17 cellular contexts compared by ENCODE assay signal in the genomic region with DNA sequence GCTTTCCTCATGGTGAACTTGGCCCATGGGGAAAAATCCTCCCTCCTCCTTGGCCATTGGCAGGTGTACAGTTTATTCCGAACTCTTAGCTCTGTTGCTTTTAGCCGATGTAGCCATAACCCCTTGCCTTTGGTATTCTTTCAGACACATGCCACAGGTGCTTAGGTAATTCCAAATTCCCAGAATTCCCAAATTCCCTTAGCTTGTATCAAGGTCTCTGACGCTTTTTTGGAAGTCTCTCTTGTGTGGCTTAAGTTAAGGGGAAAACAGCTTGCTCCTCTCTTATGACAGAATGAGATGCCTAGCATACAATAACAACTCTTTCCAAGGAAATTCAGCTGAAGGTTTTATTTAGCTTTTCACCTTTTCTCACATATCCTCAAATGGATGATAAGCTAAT.
DNase-seq lines count a peak whose midpoint lies in the region; ATAC-seq, FAIRE-seq and TF ChIP-seq lines count a peak whose summit lies in the region.
"Had no signal": no experiment of that assay in that cellular context is flagged by ENCODE, and none has a peak within 500 bp of the region (broad histone marks: within the 10 kb centered on the region; RNA-seq: fewer than 3 reads in every experiment).

No MANE protein-coding gene starts in this region.

- H4K20me1 ChIP-seq in GM23338 (replicated peaks; ENCODE audit: insufficient read depth), result no peaks in the 10 kb centered on the region
- H4K20me1 ChIP-seq in astrocyte (ENCODE audit: insufficient read depth, low read length), result no peaks in the 10 kb centered on the region
- H4K20me1 ChIP-seq: BLaER1 had no signal

- H3K36me3 Mint-ChIP-seq in GM23338 (ENCODE audit: low read depth) (no peaks in the 10 kb centered on the region), astrocyte (ENCODE audit: low read depth, unreplicated experiment) (no peaks in the 10 kb centered on the region)

- H2AFZ ChIP-seq in GM23338 (no peak overlapping the region), astrocyte (ENCODE audit: low read depth, low read length) (no peak overlapping the region)

- H3K27ac ChIP-seq in GM23338 (ENCODE audit: low read depth), result no peak overlapping the region
- H3K27ac ChIP-seq in astrocyte (ENCODE audit: low read depth, low read length), result no peak overlapping the region
- H3K27ac ChIP-seq in gastroesophageal sphincter, result peak overlapping the region; percentile 58 to 78 (median 70)
- peak overlapping the region; percentile 6 to 53 for H3K27ac ChIP-seq in thoracic aorta
- H3K27ac ChIP-seq: BLaER1 had no signal

- H3K4me1 Mint-ChIP-seq in GM23338, result no peaks in the 10 kb centered on the region
- H3K4me1 Mint-ChIP-seq in astrocyte (ENCODE audit: low read depth, unreplicated experiment), result peaks cover 28% of the 10 kb centered on the region

- no peak for TF ChIP-seq POLR2A in gastroesophageal sphincter (IDR thresholded peaks at IDR 0.05)

- H3K27me3 Mint-ChIP-seq in GM23338 (ENCODE audit: insufficient read depth, low read depth, poor library complexity) (no peaks in the 10 kb centered on the region), astrocyte (ENCODE audit: low read depth, unreplicated experiment) (no peaks in the 10 kb centered on the region)

- H3K9me2 ChIP-seq in GM23338 (ENCODE audit: insufficient read depth), result no peaks in the 10 kb centered on the region

- intact Hi-C loops in head of caudate nucleus (cut with DNase I), result no loop called here

- H3K27ac Mint-ChIP-seq in GM23338, result no peak overlapping the region
- peak overlapping the region; percentile 8 for H3K27ac Mint-ChIP-seq in astrocyte (ENCODE audit: unreplicated experiment)

- DNase-seq in GM23338 (ENCODE audit: low spot score), result peak; percentile 5
- peak; percentile 77 for DNase-seq in astrocyte (ENCODE audit: low read depth)
- DNase-seq in thoracic aorta (ENCODE audit: low spot score), result no peak
- no peak for DNase-seq in head of caudate nucleus
- no peak for DNase-seq in GM19238 (ENCODE audit: insufficient read length, low spot score)
- DNase-seq: 8988T, AML-193, DMS 273 treated with DMSO at 0.1 percent for 48 hours had no signal

- H3K4me3 ChIP-seq in GM23338 (no peak overlapping the region), astrocyte (ENCODE audit: insufficient read depth, low read depth, low read length) (no peak overlapping the region), gastroesophageal sphincter (no peak overlapping the region), thoracic aorta (no peak overlapping the region)
- H3K4me3 ChIP-seq: BLaER1, GM12878, HAP-1 had no signal

- no peak for TF ChIP-seq EP300 in gastroesophageal sphincter (IDR thresholded peaks at IDR 0.05)

- H3F3A ChIP-seq in GM23338 (replicated peaks; ENCODE audit: low read depth), result no peaks in the 10 kb centered on the region

- no peaks in the 10 kb centered on the region for H3K79me2 ChIP-seq in GM23338 (replicated peaks; ENCODE audit: insufficient read depth)
- no peaks in the 10 kb centered on the region for H3K79me2 ChIP-seq in astrocyte (ENCODE audit: insufficient read depth, low read length)

- 23 to 44% methylated on average over 3 of the region's 3 CpGs for WGBS in gastroesophageal sphincter (ENCODE audit: low coverage in 1 of 2), 2 donors

- H3K4me3 Mint-ChIP-seq in GM23338 (no peak overlapping the region), astrocyte (ENCODE audit: unreplicated experiment) (no peak overlapping the region)

- no peaks in the 10 kb centered on the region for H3K9me3 Mint-ChIP-seq in GM23338
- no peaks in the 10 kb centered on the region for H3K9me3 Mint-ChIP-seq in astrocyte (ENCODE audit: unreplicated experiment)

- no peaks in the 10 kb centered on the region for H3K4me1 ChIP-seq in GM23338 (ENCODE audit: insufficient read depth)
- peaks cover 17% of the 10 kb centered on the region for H3K4me1 ChIP-seq in astrocyte (ENCODE audit: insufficient read depth, low read length)
- H3K4me1 ChIP-seq in gastroesophageal sphincter, result peaks cover 8 to 43% (median 9%) of the 10 kb centered on the region in 3 donors
- H3K4me1 ChIP-seq in thoracic aorta (ENCODE audit: control insufficient read depth in 1 of 2, low read depth in 2 of 2), result peaks cover 6 to 35% of the 10 kb centered on the region in 2 donors
- H3K4me1 ChIP-seq: BLaER1, HAP-1 had no signal

- H3K9me3 ChIP-seq in astrocyte (ENCODE audit: insufficient read depth, low read depth, low read length), result no peaks in the 10 kb centered on the region
- H3K9me3 ChIP-seq in gastroesophageal sphincter, result no peaks in the 10 kb centered on the region
- no peaks in the 10 kb centered on the region for H3K9me3 ChIP-seq in thoracic aorta
- H3K9me3 ChIP-seq: BLaER1, HAP-1 had no signal

- no peak for ATAC-seq in GM23338
- ATAC-seq in gastroesophageal sphincter, result peak; percentile 46
- ATAC-seq in thoracic aorta (ENCODE audit: insufficient number of reproducible peaks, low FRiP score, low read depth), result no peak
- ATAC-seq in HG03045 (IDR thresholded peaks at IDR 0.05; ENCODE audit: unreplicated experiment), result no peak
- ATAC-seq: GM12878, HepG2 had no signal

- H3K27me3 ChIP-seq in GM23338 (ENCODE audit: insufficient read depth) (no peaks in the 10 kb centered on the region), astrocyte (ENCODE audit: insufficient read depth, low read length) (no peaks in the 10 kb centered on the region), gastroesophageal sphincter (no peaks in the 10 kb centered on the region), thoracic aorta (replicated peaks; ENCODE audit: insufficient read depth) (no peaks in the 10 kb centered on the region)
- H3K27me3 ChIP-seq: BLaER1 had no signal

- H3K36me3 ChIP-seq in GM23338 (ENCODE audit: insufficient read depth), result no peaks in the 10 kb centered on the region
- H3K36me3 ChIP-seq in astrocyte (ENCODE audit: insufficient read depth, low read length), result no peaks in the 10 kb centered on the region
- no peaks in the 10 kb centered on the region for H3K36me3 ChIP-seq in gastroesophageal sphincter
- H3K36me3 ChIP-seq in thoracic aorta, result no peaks in the 10 kb centered on the region
- H3K36me3 ChIP-seq: BLaER1, HAP-1 had no signal

- H3K4me2 ChIP-seq in GM23338, result no peak overlapping the region
- H3K4me2 ChIP-seq in astrocyte (ENCODE audit: low read length), result no peak overlapping the region
- H3K4me2 ChIP-seq: BLaER1 had no signal

- TF ChIP-seq CTCF in GM23338 (conservative IDR thresholded peaks at IDR 0.05; ENCODE audit: low read depth in 2 of 2), result no peak
- TF ChIP-seq CTCF in astrocyte (IDR thresholded peaks at IDR 0.05; ENCODE audit: insufficient read depth, low read depth, low read length), result no peak
- no peak for TF ChIP-seq CTCF in gastroesophageal sphincter (IDR thresholded peaks at IDR 0.05)
- no peak for TF ChIP-seq CTCF in thoracic aorta (IDR thresholded peaks at IDR 0.05)

- no peak for FAIRE-seq in astrocyte (lab: Jason Lieb, UNC)
- FAIRE-seq: GM12878, GM18507, H1, HepG2, HTR-8/SVneo had no signal

- H3K9ac ChIP-seq in astrocyte (ENCODE audit: low read length), result no peak overlapping the region
- H3K9ac ChIP-seq: BLaER1 had no signal

TF ChIP-seq in GM23338, 12 proteins besides CTCF, POLR2A, EP300 and RAD21 (continues in another document):
- no peak for TF ChIP-seq NANOG (IDR thresholded peaks at IDR 0.05; ENCODE audit: borderline replicate concordance)
- TF ChIP-seq JUNB (IDR thresholded peaks at IDR 0.05; ENCODE audit: unreplicated experiment), result no peak
- TF ChIP-seq, protein P1, sequence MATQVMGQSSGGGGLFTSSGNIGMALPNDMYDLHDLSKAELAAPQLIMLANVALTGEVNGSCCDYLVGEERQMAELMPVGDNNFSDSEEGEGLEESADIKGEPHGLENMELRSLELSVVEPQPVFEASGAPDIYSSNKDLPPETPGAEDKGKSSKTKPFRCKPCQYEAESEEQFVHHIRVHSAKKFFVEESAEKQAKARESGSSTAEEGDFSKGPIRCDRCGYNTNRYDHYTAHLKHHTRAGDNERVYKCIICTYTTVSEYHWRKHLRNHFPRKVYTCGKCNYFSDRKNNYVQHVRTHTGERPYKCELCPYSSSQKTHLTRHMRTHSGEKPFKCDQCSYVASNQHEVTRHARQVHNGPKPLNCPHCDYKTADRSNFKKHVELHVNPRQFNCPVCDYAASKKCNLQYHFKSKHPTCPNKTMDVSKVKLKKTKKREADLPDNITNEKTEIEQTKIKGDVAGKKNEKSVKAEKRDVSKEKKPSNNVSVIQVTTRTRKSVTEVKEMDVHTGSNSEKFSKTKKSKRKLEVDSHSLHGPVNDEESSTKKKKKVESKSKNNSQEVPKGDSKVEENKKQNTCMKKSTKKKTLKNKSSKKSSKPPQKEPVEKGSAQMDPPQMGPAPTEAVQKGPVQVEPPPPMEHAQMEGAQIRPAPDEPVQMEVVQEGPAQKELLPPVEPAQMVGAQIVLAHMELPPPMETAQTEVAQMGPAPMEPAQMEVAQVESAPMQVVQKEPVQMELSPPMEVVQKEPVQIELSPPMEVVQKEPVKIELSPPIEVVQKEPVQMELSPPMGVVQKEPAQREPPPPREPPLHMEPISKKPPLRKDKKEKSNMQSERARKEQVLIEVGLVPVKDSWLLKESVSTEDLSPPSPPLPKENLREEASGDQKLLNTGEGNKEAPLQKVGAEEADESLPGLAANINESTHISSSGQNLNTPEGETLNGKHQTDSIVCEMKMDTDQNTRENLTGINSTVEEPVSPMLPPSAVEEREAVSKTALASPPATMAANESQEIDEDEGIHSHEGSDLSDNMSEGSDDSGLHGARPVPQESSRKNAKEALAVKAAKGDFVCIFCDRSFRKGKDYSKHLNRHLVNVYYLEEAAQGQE (IDR thresholded peaks at IDR 0.05; ENCODE audit: unreplicated experiment), result no peak

Comparison
In these comparisons a context has a peak if more than half of its experiments do, and no peak if none do; other contexts are left out.
1. DNase-seq: peak in GM23338 (single experiment) and astrocyte (single experiment); none in thoracic aorta (single experiment), head of caudate nucleus (0 of 42) and GM19238 (single experiment).
2. H3K27ac ChIP-seq: peak in gastroesophageal sphincter (4 of 4) and thoracic aorta (2 of 2); none in GM23338 (single experiment) and astrocyte (single experiment).